In the genomic region with DNA sequence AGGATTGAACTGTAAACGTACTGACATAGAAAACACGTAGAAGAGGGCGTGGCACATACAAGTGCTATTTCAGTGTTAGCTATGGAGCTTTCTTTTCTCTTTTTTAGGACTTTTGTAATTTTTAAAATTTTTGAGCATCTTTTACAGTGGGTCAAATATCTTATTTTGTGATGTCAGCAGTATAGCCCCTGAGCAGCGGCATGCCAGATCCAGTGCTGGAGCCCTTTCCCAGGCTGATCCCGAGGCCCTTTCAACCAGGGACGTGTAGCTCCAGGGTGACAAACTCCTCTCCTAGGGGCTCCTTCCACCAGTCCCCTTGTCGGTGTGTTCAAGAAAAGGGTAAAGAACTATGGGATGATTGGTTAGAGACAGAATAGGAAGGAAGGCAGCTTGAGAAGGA, we compare ENCODE assay signal across 1 cellular context.
TF ChIP-seq lines count a peak whose summit lies in the region.

No MANE protein-coding gene starts in this region.

TF ChIP-seq in IMR-90, 13 proteins besides CTCF, POLR2A, EP300 and RAD21:
- no peak for TF ChIP-seq MAZ (IDR thresholded peaks at IDR 0.05; ENCODE audit: borderline replicate concordance, low read depth, low read length)
- no peak for TF ChIP-seq RCOR1 (IDR thresholded peaks at IDR 0.05; ENCODE audit: insufficient replicate concordance, low read length)
- peak; percentile 25; the same call in 1 of the 2 replicates for TF ChIP-seq MAFK (IDR thresholded peaks at IDR 0.05; ENCODE audit: low read depth, low read length)
- no peak for TF ChIP-seq NFE2L2 (IDR thresholded peaks at IDR 0.05; ENCODE audit: low read depth, low read length)
- no peak for TF ChIP-seq FOS (IDR thresholded peaks at IDR 0.05; ENCODE audit: low read depth, low read length)
- TF ChIP-seq USF2 (IDR thresholded peaks at IDR 0.05; ENCODE audit: low read depth, low read length), result no peak
